ENCODE assay signal across 14 cellular contexts in genomic region chr9:72022846-72023245, GRCh38. TPM values are rescaled to one million over a fixed set of nuclear protein-coding genes. Genes with fewer than 3 reads are reported as not detected.
A peak's percentile ranks its signal among the peaks of the same experiment; 100 is the strongest.
DNase-seq lines count a peak whose midpoint lies in the region; ATAC-seq and TF ChIP-seq lines count a peak whose summit lies in the region.
"Had no signal": no experiment of that assay in that cellular context is flagged by ENCODE, and none has a peak within 500 bp of the region (broad histone marks: within the 10 kb centered on the region; RNA-seq: fewer than 3 reads in every experiment).

No MANE protein-coding gene starts in this region.

- H3K27me3 ChIP-seq in PC-3 (ENCODE audit: low read length) (no peaks in the 10 kb centered on the region), esophagus squamous epithelium (no peaks in the 10 kb centered on the region)
- H3K27me3 ChIP-seq: Peyer's patch had no signal

- ATAC-seq in PC-3 = peak; percentile 81
- no peak for ATAC-seq in GM19463 (IDR thresholded peaks at IDR 0.05; ENCODE audit: unreplicated experiment)
- no peak for ATAC-seq in stimulated activated memory B cell treated with anti-CD40 and anti-IgM and Interleukin-4, amounts not matched to agents 10 μg/mL and 1 μg/mL and 100 μg/mL, for 72 hours
- ATAC-seq in HG02970 (IDR thresholded peaks at IDR 0.05; ENCODE audit: low FRiP score, unreplicated experiment) = no peak

- no peak overlapping the region for H2AFZ ChIP-seq in PC-3 (ENCODE audit: low read length)

- H3K4me3 ChIP-seq in PC-3 (ENCODE audit: low read length) = no peak overlapping the region
- H3K4me3 ChIP-seq in esophagus squamous epithelium = no peak overlapping the region
- H3K4me3 ChIP-seq: Peyer's patch had no signal

- BruUV-seq in PC-3 (replicated peaks; lab: Mats Ljungman, UMichigan) = no TSS peak

- no peaks in the 10 kb centered on the region for H3K79me2 ChIP-seq in PC-3 (ENCODE audit: low read length)

- POLR2A ChIA-PET in PC-3 (lab: Charles Lee; ENCODE audit: unreplicated experiment) = no interaction called here

- no peaks in the 10 kb centered on the region for H3K36me3 Mint-ChIP-seq in stimulated activated memory B cell treated with anti-CD40 and anti-IgM and Interleukin-4, amounts not matched to agents 10 μg/mL and 1 μg/mL and 100 μg/mL, for 72 hours

- H3K4me2 ChIP-seq in PC-3 (ENCODE audit: low read length) = no peak overlapping the region

- no peak overlapping the region for H3K4me3 Mint-ChIP-seq in stimulated activated memory B cell treated with anti-CD40 and anti-IgM and Interleukin-4, amounts not matched to agents 10 μg/mL and 1 μg/mL and 100 μg/mL, for 72 hours
- H3K4me3 Mint-ChIP-seq: activated CD4-positive, alpha-beta T cell treated with anti-CD3 and anti-CD28 coated beads, Interleukin-2, amount 10 ng/mL, durations not matched to agents 24 days and 14 days had no signal

- H3K9me3 Mint-ChIP-seq in stimulated activated memory B cell treated with anti-CD40 and anti-IgM and Interleukin-4, amounts not matched to agents 10 μg/mL and 1 μg/mL and 100 μg/mL, for 72 hours = no peaks in the 10 kb centered on the region
- H3K9me3 Mint-ChIP-seq: activated CD4-positive, alpha-beta T cell treated with anti-CD3 and anti-CD28 coated beads, Interleukin-2, amount 10 ng/mL, durations not matched to agents 24 days and 14 days had no signal

- H3K27ac ChIP-seq in PC-3 (ENCODE audit: low read length) (no peak overlapping the region), esophagus squamous epithelium (peak overlapping the region in 3 of 4 donors; percentile 53 to 78 (median 57))

- CTCF ChIA-PET in PC-3 (lab: Charles Lee) = no interaction called here

- H3K36me3 ChIP-seq in PC-3 (ENCODE audit: low read depth, low read length) (no peaks in the 10 kb centered on the region), esophagus squamous epithelium (no peaks in the 10 kb centered on the region)
- H3K36me3 ChIP-seq: Peyer's patch had no signal

- H3K9me3 ChIP-seq in PC-3 (ENCODE audit: low read length) = no peaks in the 10 kb centered on the region
- no peaks in the 10 kb centered on the region for H3K9me3 ChIP-seq in esophagus squamous epithelium
- H3K9me3 ChIP-seq: Peyer's patch had no signal

- H3K27ac Mint-ChIP-seq in stimulated activated memory B cell treated with anti-CD40 and anti-IgM and Interleukin-4, amounts not matched to agents 10 μg/mL and 1 μg/mL and 100 μg/mL, for 72 hours = no peak overlapping the region
- H3K27ac Mint-ChIP-seq: activated CD4-positive, alpha-beta T cell treated with anti-CD3 and anti-CD28 coated beads, Interleukin-2, amount 10 ng/mL, durations not matched to agents 24 days and 14 days had no signal

- H3K4me1 ChIP-seq in PC-3 (ENCODE audit: insufficient read depth, low read length) (peaks cover 8% of the 10 kb centered on the region; the same call in 1 of the 2 replicates), esophagus squamous epithelium (peaks cover 0 to 22% (median 0%) of the 10 kb centered on the region in 3 donors)

- no peaks in the 10 kb centered on the region for H3K9me2 ChIP-seq in PC-3 (replicated peaks; ENCODE audit: low read length)

- TF ChIP-seq CTCF in PC-3 (conservative IDR thresholded peaks at IDR 0.05; ENCODE audit: low read depth, low read length) (no peak), esophagus squamous epithelium (IDR thresholded peaks at IDR 0.05) (no peak)

- peaks cover 12% of the 10 kb centered on the region for H3K27me3 Mint-ChIP-seq in stimulated activated memory B cell treated with anti-CD40 and anti-IgM and Interleukin-4, amounts not matched to agents 10 μg/mL and 1 μg/mL and 100 μg/mL, for 72 hours
- H3K27me3 Mint-ChIP-seq: activated CD4-positive, alpha-beta T cell treated with anti-CD3 and anti-CD28 coated beads, Interleukin-2, amount 10 ng/mL, durations not matched to agents 24 days and 14 days had no signal

- no peak for TF ChIP-seq POLR2A in esophagus squamous epithelium (IDR thresholded peaks at IDR 0.05)

- WGBS in esophagus squamous epithelium, 2 donors = 28 to 32% methylated on average over 3 of the region's 3 CpGs

- DNase-seq in GM04503 (ENCODE audit: low read depth) = peak; percentile 64
- peak; percentile 64 for DNase-seq in PC-3
- no peak for DNase-seq in esophagus squamous epithelium (lab: John Stamatoyannopoulos, UW)
- DNase-seq in renal cortical epithelial cell (ENCODE audit: low read depth) = peak; percentile 78
- no peak for DNase-seq in mucosa of gallbladder (ENCODE audit: low spot score)
- DNase-seq: activated CD4-positive, alpha-beta T cell treated with anti-CD3 and anti-CD28 coated beads, Interleukin-2, amount 10 ng/mL, durations not matched to agents 24 days and 14 days; activated naive CD4-positive, alpha-beta T cell treated with anti-CD3 and anti-CD28 coated beads, Interleukin-2, amount 50 U/mL, for 16 hours; effector memory CD4-positive, alpha-beta T cell; NCI-H2029; retina had no signal

- H3K9ac ChIP-seq in PC-3 (ENCODE audit: low read length) = no peak overlapping the region

- H4K20me1 ChIP-seq in PC-3 (ENCODE audit: low read length) = no peaks in the 10 kb centered on the region

- no peaks in the 10 kb centered on the region for H3F3A ChIP-seq in PC-3 (ENCODE audit: low read length, unreplicated experiment)

- H3K4me1 Mint-ChIP-seq in stimulated activated memory B cell treated with anti-CD40 and anti-IgM and Interleukin-4, amounts not matched to agents 10 μg/mL and 1 μg/mL and 100 μg/mL, for 72 hours = no peaks in the 10 kb centered on the region

- intact Hi-C loops in PC-3 (cut with micrococcal nuclease) (loop anchor here (5.0 to 10.0 kb wide), 2 partner anchors 36 to 108 kb away; partner anchors contain the start of genes ABHD17B and C9orf85), esophagus squamous epithelium (cut with DNase I) (loop anchor here (5.0 kb wide), 1 partner anchor 216 kb away; no protein-coding TSS in a partner anchor)

RNA-seq across cellular contexts. Expression of gene C9orf57, which starts 37.6 kb away (rescaled TPM):
- total RNA-seq in PC-3 (2014; rRNA removed) (not detected in 2 replicates), esophagus squamous epithelium (not detected), renal cortical epithelial cell (not detected in 2 replicates), mucosa of gallbladder (not detected)
- total RNA-seq: activated CD4-positive, alpha-beta T cell treated with anti-CD3 and anti-CD28 coated beads, Interleukin-2, amount 10 ng/mL, durations not matched to agents 24 days and 14 days; Peyer's patch had no signal

Comparison
In these comparisons a context has a peak if more than half of its experiments do, and no peak if none do; other contexts are left out.
1. DNase-seq: peak in GM04503 (single experiment), PC-3 (single experiment) and renal cortical epithelial cell (single experiment); none in esophagus squamous epithelium (single experiment) and mucosa of gallbladder (single experiment).